ENCODE assay signal across 22 cellular contexts in the genomic region with DNA sequence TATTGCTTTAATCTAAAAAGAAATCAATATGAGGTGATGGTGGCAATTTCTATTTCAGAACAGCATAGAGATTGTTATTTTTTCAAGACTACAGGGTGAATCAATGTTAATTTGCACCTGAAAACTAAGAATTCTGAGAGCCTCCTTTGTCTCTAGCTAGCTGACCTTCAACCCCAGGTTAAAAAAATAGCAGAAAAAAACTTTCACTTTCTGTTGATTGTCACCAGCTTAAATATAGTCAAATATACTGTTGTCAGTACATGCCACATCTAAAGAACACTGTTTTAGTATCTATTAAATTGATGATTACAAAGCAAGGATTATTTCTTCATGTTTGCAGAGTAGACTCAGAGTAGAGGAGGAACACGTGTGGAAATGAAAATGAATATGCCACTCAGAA.
DNase-seq lines count a peak whose midpoint lies in the region; ATAC-seq, FAIRE-seq and TF ChIP-seq lines count a peak whose summit lies in the region.
"Had no signal": no experiment of that assay in that cellular context is flagged by ENCODE, and none has a peak within 500 bp of the region (broad histone marks: within the 10 kb centered on the region; RNA-seq: fewer than 3 reads in every experiment).

No MANE protein-coding gene starts in this region.

- ATAC-seq in GM12878, result no peak
- ATAC-seq in mucosa of descending colon, result no peak
- no peak for ATAC-seq in HG02571 (IDR thresholded peaks at IDR 0.05; ENCODE audit: unreplicated experiment)
- no peak for ATAC-seq in GM23338

- no TSS peak for BruUV-seq in GM12878 (replicated peaks; lab: Mats Ljungman, UMichigan)

- H2AFZ ChIP-seq in MM.1S (ENCODE audit: low read length), result peak overlapping the region; percentile 21; the same call in 1 of the 2 replicates
- no peak overlapping the region for H2AFZ ChIP-seq in GM12878 (ENCODE audit: control insufficient read depth, low read depth, low read length)
- no peak overlapping the region for H2AFZ ChIP-seq in GM23338

- no peak for FAIRE-seq in GM12878 (lab: Jason Lieb, UNC)
- FAIRE-seq: A204.1, G401.6, GM12892, GM18507 had no signal

- in situ Hi-C loops in GM12878 (cut with MboI), result no loop called here

- no peak for TF ChIP-seq POLR2A in GM12878 (IDR thresholded peaks at IDR 0.05; ENCODE audit: low read depth, low read length)

- POLR2A ChIA-PET in GM12878 (lab: Charles Lee), result interaction anchor here (2.3 kb wide), 1 partner anchor 8 kb away, joined by 6 read pairs; no protein-coding TSS in a partner anchor

- RAD21 ChIA-PET in GM12878 (lab: Charles Lee; ENCODE audit: unreplicated experiment), result no interaction called here

- no peaks in the 10 kb centered on the region for H3K27me3 Mint-ChIP-seq in GM23338 (ENCODE audit: insufficient read depth, low read depth, poor library complexity)
- H3K27me3 Mint-ChIP-seq: CD4-positive, alpha-beta memory T cell; CD4-positive, CD25-positive, alpha-beta regulatory T cell; CD8-positive, alpha-beta memory T cell had no signal

- no peaks in the 10 kb centered on the region for H3K9me3 ChIP-seq in MM.1S (replicated peaks; ENCODE audit: insufficient read depth, low read length)
- no peaks in the 10 kb centered on the region for H3K9me3 ChIP-seq in GM12878 (replicated peaks; ENCODE audit: control insufficient read depth, insufficient read depth, low read length)
- H3K9me3 ChIP-seq in mucosa of descending colon, result peaks cover 7% of the 10 kb centered on the region
- H3K9me3 ChIP-seq: BLaER1 had no signal

- H3K9me3 Mint-ChIP-seq in GM23338, result peaks cover 17% of the 10 kb centered on the region

- TF ChIP-seq EP300 in GM12878 (IDR thresholded peaks at IDR 0.05; ENCODE audit: borderline replicate concordance in 1 of 2, control insufficient read depth in 1 of 2, low read depth in 2 of 2, low read length in 2 of 2), result no peak

- H3K27me3 ChIP-seq in MM.1S (replicated peaks; ENCODE audit: insufficient read depth, low read length) (no peaks in the 10 kb centered on the region), GM12878 (replicated peaks in 1 of 2; ENCODE audit: control insufficient read depth in 2 of 2, insufficient read depth in 2 of 2, low read length in 1 of 2) (no peaks in the 10 kb centered on the region), GM23338 (ENCODE audit: insufficient read depth) (no peaks in the 10 kb centered on the region)
- H3K27me3 ChIP-seq: BE2C, BLaER1 had no signal

- H3K4me2 ChIP-seq in MM.1S (ENCODE audit: low read depth, low read length) (peak overlapping the region; percentile 38; the same call in 1 of the 2 replicates), GM12878 (ENCODE audit: control insufficient read depth, insufficient read depth) (no peak overlapping the region), GM23338 (no peak overlapping the region)
- H3K4me2 ChIP-seq: BLaER1 had no signal

- H3K27ac Mint-ChIP-seq in GM23338, result no peak overlapping the region
- H3K27ac Mint-ChIP-seq: CD14-positive monocyte; CD4-positive, alpha-beta memory T cell; CD4-positive, CD25-positive, alpha-beta regulatory T cell; CD8-positive, alpha-beta memory T cell had no signal

- H3K36me3 Mint-ChIP-seq in GM23338 (ENCODE audit: low read depth), result peaks cover 18% of the 10 kb centered on the region; the same call in 2 of the 3 replicates
- H3K36me3 Mint-ChIP-seq: CD14-positive monocyte; CD4-positive, alpha-beta memory T cell; CD4-positive, CD25-positive, alpha-beta regulatory T cell; CD8-positive, alpha-beta memory T cell had no signal

- H3K36me3 ChIP-seq in MM.1S (replicated peaks; ENCODE audit: insufficient read depth, low read length), result no peaks in the 10 kb centered on the region
- no peaks in the 10 kb centered on the region for H3K36me3 ChIP-seq in GM12878 (ENCODE audit: control insufficient read depth in 2 of 2, insufficient read depth in 2 of 2, low read length in 1 of 2)
- no peaks in the 10 kb centered on the region for H3K36me3 ChIP-seq in mucosa of descending colon (ENCODE audit: low read depth)
- no peaks in the 10 kb centered on the region for H3K36me3 ChIP-seq in GM23338 (ENCODE audit: insufficient read depth)
- H3K36me3 ChIP-seq: BE2C, BLaER1 had no signal

- no peaks in the 10 kb centered on the region for H3K4me1 ChIP-seq in MM.1S (ENCODE audit: low read length)
- H3K4me1 ChIP-seq in GM12878 (ENCODE audit: control insufficient read depth, insufficient read depth, low read length), result no peaks in the 10 kb centered on the region
- H3K4me1 ChIP-seq in mucosa of descending colon (ENCODE audit: low read depth), result no peaks in the 10 kb centered on the region
- no peaks in the 10 kb centered on the region for H3K4me1 ChIP-seq in GM23338 (ENCODE audit: insufficient read depth)
- H3K4me1 ChIP-seq: BE2C, BLaER1 had no signal

- no peaks in the 10 kb centered on the region for H3K9me2 ChIP-seq in MM.1S (replicated peaks; ENCODE audit: insufficient read depth, low read length)
- no peaks in the 10 kb centered on the region for H3K9me2 ChIP-seq in GM23338 (ENCODE audit: insufficient read depth)

- SMC1A ChIA-PET in GM12878 (lab: Charles Lee; ENCODE audit: uncharacterized antibody, unreplicated experiment), result interaction anchor here (1.0 to 1.8 kb wide), 3 partner anchors 9 to 16 kb away, joined by 3 to 5 read pairs (median 4); no protein-coding TSS in a partner anchor

- 0% methylated on average over 1 of the region's 1 CpG for WGBS in GM12878 (ENCODE audit: insufficient coverage, insufficient replicate concordance, low lambda C conversion rate, missing lambda C conversion rate)

- H3F3A ChIP-seq in MM.1S (ENCODE audit: insufficient read depth, low read length) (no peaks in the 10 kb centered on the region), GM23338 (replicated peaks; ENCODE audit: low read depth) (no peaks in the 10 kb centered on the region)

- H3K4me3 ChIP-seq in MM.1S (ENCODE audit: low read length) (no peak overlapping the region), GM12878 (no peak overlapping the region), mucosa of descending colon (no peak overlapping the region), GM23338 (no peak overlapping the region)
- H3K4me3 ChIP-seq: BLaER1 had no signal

- H3K27ac ChIP-seq in MM.1S (ENCODE audit: low read length), result no peak overlapping the region
- H3K27ac ChIP-seq in GM12878 (ENCODE audit: control insufficient read depth, insufficient read depth), result no peak overlapping the region
- no peak overlapping the region for H3K27ac ChIP-seq in GM23338 (ENCODE audit: low read depth)
- H3K27ac ChIP-seq: BLaER1 had no signal

- CTCF ChIA-PET in GM12878 (lab: Yijun Ruan, JAX), result no interaction called here

- H3K9ac ChIP-seq in MM.1S (ENCODE audit: low read length) (no peak overlapping the region), GM12878 (ENCODE audit: control insufficient read depth, insufficient read depth, low read length) (no peak overlapping the region)
- H3K9ac ChIP-seq: BLaER1 had no signal

- no peaks in the 10 kb centered on the region for H3K79me2 ChIP-seq in MM.1S (ENCODE audit: low read length)
- H3K79me2 ChIP-seq in GM12878 (ENCODE audit: control insufficient read depth, insufficient read depth, low read length), result no peaks in the 10 kb centered on the region
- H3K79me2 ChIP-seq in GM23338 (replicated peaks; ENCODE audit: insufficient read depth), result no peaks in the 10 kb centered on the region

- no peaks in the 10 kb centered on the region for H4K20me1 ChIP-seq in MM.1S (ENCODE audit: insufficient read depth, low read length)
- no peaks in the 10 kb centered on the region for H4K20me1 ChIP-seq in GM12878 (ENCODE audit: control insufficient read depth, insufficient read depth)
- no peaks in the 10 kb centered on the region for H4K20me1 ChIP-seq in GM23338 (replicated peaks; ENCODE audit: insufficient read depth)
- H4K20me1 ChIP-seq: BLaER1 had no signal

- H3K4me3 Mint-ChIP-seq in GM23338, result no peak overlapping the region
- H3K4me3 Mint-ChIP-seq: CD14-positive monocyte; CD4-positive, alpha-beta memory T cell; CD4-positive, CD25-positive, alpha-beta regulatory T cell; CD8-positive, alpha-beta memory T cell had no signal

- peak; percentile 7 for DNase-seq in MM.1S
- peak; percentile 15 for DNase-seq in OCI-M1 (lab: John Stamatoyannopoulos, UW)
- DNase-seq in GM12878 (ENCODE audit: low read depth, low spot score), result no peak
- no peak for DNase-seq in mucosa of descending colon
- DNase-seq in GM23338 (ENCODE audit: low spot score), result no peak
- DNase-seq: 8988T; ACHN; BE2C; C1 segment of cervical spinal cord; CD4-positive, alpha-beta memory T cell; CD4-positive, CD25-positive, alpha-beta regulatory T cell; CD8-positive, alpha-beta memory T cell; COR-L47; DMS79 treated with DMSO at 0.1 percent for 48 hours; GF-D8 had no signal

- no peaks in the 10 kb centered on the region for H3K4me1 Mint-ChIP-seq in GM23338
- H3K4me1 Mint-ChIP-seq: CD14-positive monocyte; CD4-positive, alpha-beta memory T cell; CD4-positive, CD25-positive, alpha-beta regulatory T cell; CD8-positive, alpha-beta memory T cell had no signal

- TF ChIP-seq CTCF in MM.1S (IDR thresholded peaks at IDR 0.05; ENCODE audit: low read length) (no peak), GM12878 (IDR thresholded peaks at IDR 0.05 in 2 of 3, conservative IDR thresholded peaks at IDR 0.05 in 1 of 3; ENCODE audit: control insufficient read depth in 2 of 3, extremely low read depth in 1 of 3, insufficient read depth in 1 of 3, low read depth in 3 of 3, low read length in 3 of 3) (no peak), mucosa of descending colon (IDR thresholded peaks at IDR 0.05) (no peak), GM23338 (conservative IDR thresholded peaks at IDR 0.05; ENCODE audit: low read depth in 2 of 2) (no peak)

- intact Hi-C loops in GM12878 (cut with micrococcal nuclease; ENCODE audit: unreplicated experiment) (no loop called here), mucosa of descending colon (cut with DNase I, micrococcal nuclease) (no loop called here)

- TF ChIP-seq RAD21 in GM12878 (IDR thresholded peaks at IDR 0.05; ENCODE audit: insufficient read depth, low read depth, low read length), result no peak

TF ChIP-seq in GM12878, 131 proteins besides CTCF, POLR2A, EP300 and RAD21:
- TF ChIP-seq STAT3 (IDR thresholded peaks at IDR 0.05; ENCODE audit: low read depth, low read length) (no peak), NR2F1 (conservative IDR thresholded peaks at IDR 0.05) (peak; percentile 51; the same call in 1 of the 2 replicates), SMAD5 (IDR thresholded peaks at IDR 0.05; ENCODE audit: low read depth) (no peak), NR2C1 (IDR thresholded peaks at IDR 0.05) (peak; percentile 68; the same call in 1 of the 2 replicates)

TF ChIP-seq in GM23338, 12 proteins besides CTCF, POLR2A, EP300 and RAD21 (continues in another document):
- TF ChIP-seq NANOG (IDR thresholded peaks at IDR 0.05; ENCODE audit: borderline replicate concordance) (no peak), EZH2phosphoT487 (IDR thresholded peaks at IDR 0.05; ENCODE audit: unreplicated experiment) (no peak)

Comparison
In these comparisons a context has a peak if more than half of its experiments do, and no peak if none do; other contexts are left out.
1. DNase-seq: peak in MM.1S (single experiment) and OCI-M1 (single experiment); none in GM12878 (single experiment), mucosa of descending colon (0 of 3) and GM23338 (single experiment).